In the genomic region with DNA sequence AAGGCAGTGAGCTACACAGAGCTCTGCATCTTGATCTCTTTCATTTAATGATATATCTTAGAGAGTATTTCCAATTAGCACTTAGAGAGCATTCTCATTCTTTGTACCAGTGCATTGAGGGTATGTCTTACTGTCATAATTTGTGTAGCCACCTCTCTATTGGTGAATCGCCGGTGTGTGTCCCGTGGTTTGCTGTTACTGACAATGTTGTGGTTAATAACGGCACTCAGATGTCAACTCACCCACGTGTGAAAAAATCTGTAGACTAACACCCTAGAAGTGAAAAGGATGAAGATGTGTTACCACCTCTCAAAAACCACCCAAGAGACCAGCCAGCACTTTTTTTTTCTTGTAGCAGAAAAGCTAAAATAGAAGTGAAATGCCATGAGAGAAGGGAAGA, we compare ENCODE assay signal across 28 cellular contexts. TPM values are rescaled to one million over a fixed set of nuclear protein-coding genes. Genes with fewer than 3 reads are reported as not detected.
"Had no signal": no experiment of that assay in that cellular context is flagged by ENCODE, and none has a peak within 500 bp of the region (broad histone marks: within the 10 kb centered on the region; RNA-seq: fewer than 3 reads in every experiment).

No MANE protein-coding gene starts in this region.

- H3K27ac ChIP-seq: adrenal gland, ascending aorta, coronary artery, epithelial cell of prostate, heart right ventricle, neural progenitor cell, transverse colon had no signal

- H3K4me1 ChIP-seq: adrenal gland, ascending aorta, heart right ventricle, neural progenitor cell, transverse colon had no signal

- H3K36me3 Mint-ChIP-seq: activated naive CD8-positive, alpha-beta T cell; neural progenitor cell; stimulated activated memory B cell treated with anti-CD40 and anti-IgM and Interleukin-4, amounts not matched to agents 10 μg/mL and 1 μg/mL and 100 μg/mL, for 72 hours had no signal

- H3K27me3 ChIP-seq: adrenal gland, ascending aorta, transverse colon had no signal

- DNase-seq: activated CD4-positive, alpha-beta T cell treated with anti-CD3 and anti-CD28 coated beads for 36 hours; activated CD4-positive, alpha-beta T cell treated with anti-CD3 and anti-CD28 coated beads, Interleukin-2, amount 50 U/mL, for 4 hours; activated CD8-positive, alpha-beta memory T cell treated with anti-CD3 and anti-CD28 coated beads for 24 hours; activated CD8-positive, alpha-beta memory T cell treated with anti-CD3 and anti-CD28 coated beads, Interleukin-2, amount 50 U/mL, for 4 hours; activated naive CD4-positive, alpha-beta T cell; activated T-cell treated with anti-CD3 and anti-CD28 coated beads, Interleukin-2, amount 50 U/mL, for 24 hours; adrenal gland; heart right ventricle; left colon; mesenchymal stem cell; small intestine; stimulated activated CD4-positive, alpha-beta T cell treated with anti-CD3 and anti-CD28 coated beads, Interleukin-2, amount 100 ng/mL, for 24 hours; transverse colon had no signal

- ATAC-seq: activated CD4-positive, alpha-beta T cell treated with anti-CD3 and anti-CD28 coated beads for 36 hours; activated T-helper 17 cell treated with anti-CD3 and anti-CD28 coated beads, Interleukin-2, amount 50 U/mL, for 72 hours; heart right ventricle; sciatic nerve; stimulated activated memory B cell treated with anti-CD40 and anti-IgM and Interleukin-4, amounts not matched to agents 10 μg/mL and 1 μg/mL and 100 μg/mL, for 72 hours; WTC11 had no signal

- H3K9ac ChIP-seq: neural progenitor cell had no signal

- H3K4me2 ChIP-seq: neural progenitor cell had no signal

- H3K9me3 Mint-ChIP-seq: neural progenitor cell; stimulated activated memory B cell treated with anti-CD40 and anti-IgM and Interleukin-4, amounts not matched to agents 10 μg/mL and 1 μg/mL and 100 μg/mL, for 72 hours had no signal

- H3K9me3 ChIP-seq: adrenal gland, ascending aorta, transverse colon had no signal

- H3K4me1 Mint-ChIP-seq: activated CD4-positive, alpha-beta T cell treated with anti-CD3 and anti-CD28 coated beads for 36 hours; activated T-helper 17 cell treated with anti-CD3 and anti-CD28 coated beads, Interleukin-2, amount 50 U/mL, for 72 hours; neural progenitor cell had no signal

- H3K27ac Mint-ChIP-seq: activated CD4-positive, alpha-beta T cell treated with anti-CD3 and anti-CD28 coated beads for 36 hours; activated naive CD8-positive, alpha-beta T cell; activated T-cell treated with anti-CD3 and anti-CD28 coated beads, Interleukin-2, amount 50 U/mL, for 24 hours; activated T-helper 17 cell treated with anti-CD3 and anti-CD28 coated beads, Interleukin-2, amount 50 U/mL, for 72 hours; stimulated activated memory B cell treated with anti-CD40 and anti-IgM and Interleukin-4, amounts not matched to agents 10 μg/mL and 1 μg/mL and 100 μg/mL, for 72 hours; WTC11 had no signal

- H3K36me3 ChIP-seq: adrenal gland, ascending aorta, heart right ventricle, neural progenitor cell, transverse colon had no signal

- H3K4me3 ChIP-seq: adrenal gland, ascending aorta, coronary artery, heart right ventricle, neural progenitor cell, transverse colon had no signal

- H3K4me3 Mint-ChIP-seq: activated CD4-positive, alpha-beta T cell treated with anti-CD3 and anti-CD28 coated beads for 36 hours; activated naive CD8-positive, alpha-beta T cell; activated T-cell treated with anti-CD3 and anti-CD28 coated beads, Interleukin-2, amount 50 U/mL, for 24 hours; activated T-helper 17 cell treated with anti-CD3 and anti-CD28 coated beads, Interleukin-2, amount 50 U/mL, for 72 hours; neural progenitor cell; stimulated activated memory B cell treated with anti-CD40 and anti-IgM and Interleukin-4, amounts not matched to agents 10 μg/mL and 1 μg/mL and 100 μg/mL, for 72 hours; WTC11 had no signal

RNA-seq across cellular contexts. Expression of gene TEX51, which starts 37.1 kb away (rescaled TPM):
- total RNA-seq: activated CD4-positive, alpha-beta T cell treated with anti-CD3 and anti-CD28 coated beads for 36 hours; activated T-helper 17 cell treated with anti-CD3 and anti-CD28 coated beads, Interleukin-2, amount 50 U/mL, for 72 hours; adrenal gland; ascending aorta; fibroblast of villous mesenchyme; heart right ventricle; left colon; lower leg skin; mononuclear cell; omental fat pad; renal cortical epithelial cell; sciatic nerve; temporal lobe; transverse colon; WTC11 had no signal
